18 cellular contexts compared by ENCODE assay signal in genomic region chr18:22504665-22505064, GRCh38.
A peak's percentile ranks its signal among the peaks of the same experiment; 100 is the strongest.
DNase-seq lines count a peak whose midpoint lies in the region; ATAC-seq, FAIRE-seq and TF ChIP-seq lines count a peak whose summit lies in the region.
"Had no signal": no experiment of that assay in that cellular context is flagged by ENCODE, and none has a peak within 500 bp of the region (broad histone marks: within the 10 kb centered on the region; RNA-seq: fewer than 3 reads in every experiment).

No MANE protein-coding gene starts in this region.

- intact Hi-C loops in HepG2 (cut with micrococcal nuclease; ENCODE audit: unreplicated experiment): no loop called here
- intact Hi-C loops in vagina (cut with DNase I): no loop called here
- intact Hi-C loops in sciatic nerve (cut with DNase I): no loop called here

- H3K4me3 ChIP-seq in liver (ENCODE audit: low read depth in 1 of 3, low read length in 3 of 3) (no peak overlapping the region), HepG2 (replicated peaks in 1 of 3; ENCODE audit: insufficient read depth in 1 of 3, low read depth in 2 of 3, low read length in 3 of 3) (no peak overlapping the region), vagina (no peak overlapping the region)
- H3K4me3 ChIP-seq: ovary, thoracic aorta had no signal

- H3K36me3 Mint-ChIP-seq in central memory CD8-positive, alpha-beta T cell (ENCODE audit: insufficient read depth): no peaks in the 10 kb centered on the region
- H3K36me3 Mint-ChIP-seq: memory B cell had no signal

- H3K27ac ChIP-seq in liver (ENCODE audit: low read depth in 1 of 2, low read length in 2 of 2): peak overlapping the region; percentile 48 to 50
- H3K27ac ChIP-seq in HepG2 (ENCODE audit: extremely low read length, insufficient read depth, low read length): no peak overlapping the region
- H3K27ac ChIP-seq in vagina: peak overlapping the region; percentile 66
- H3K27ac ChIP-seq: brain microvascular endothelial cell had no signal

- H3K27ac Mint-ChIP-seq in central memory CD8-positive, alpha-beta T cell (ENCODE audit: low read depth): peak overlapping the region; percentile 17
- H3K27ac Mint-ChIP-seq: memory B cell had no signal

- no peaks in the 10 kb centered on the region for H3K27me3 Mint-ChIP-seq in central memory CD8-positive, alpha-beta T cell
- H3K27me3 Mint-ChIP-seq: memory B cell had no signal

- BruUV-seq in HepG2 (replicated peaks; lab: Mats Ljungman, UMichigan): no TSS peak

- no peak for ATAC-seq in HepG2
- ATAC-seq in central memory CD8-positive, alpha-beta T cell (replicated peaks; ENCODE audit: extremely low read depth, poor library complexity, severe bottlenecking): no peak
- ATAC-seq in sciatic nerve: no peak

- DNase-seq in HepG2 (ENCODE audit: low spot score) (no peak), kidney glomerular epithelial cell (lab: John Stamatoyannopoulos, UW) (peak; percentile 35), vagina (ENCODE audit: extremely low spot score in 2 of 2) (no peak), sciatic nerve (ENCODE audit: low spot score) (no peak), middle frontal gyrus (ENCODE audit: extremely low spot score, low spot score) (no peak)
- DNase-seq in central memory CD8-positive, alpha-beta T cell (ENCODE audit: low spot score in 2 of 2): no peak
- DNase-seq in central memory CD4-positive, alpha-beta T cell: no peak
- DNase-seq: ACHN; activated effector memory CD4-positive, alpha-beta T cell treated with Interleukin-2 at 50 U/mL for 16 hours; brain microvascular endothelial cell; hypothalamus; KBM-7; NCI-H146; NCI-H526 treated with DMSO at 0.1 percent for 48 hours had no signal

- no peak overlapping the region for H3K4me3 Mint-ChIP-seq in central memory CD8-positive, alpha-beta T cell
- H3K4me3 Mint-ChIP-seq: memory B cell had no signal

- no peaks in the 10 kb centered on the region for H3K36me3 ChIP-seq in liver (ENCODE audit: control insufficient read depth in 4 of 4, insufficient read depth in 3 of 4, low read depth in 1 of 4, low read length in 3 of 4)
- no peaks in the 10 kb centered on the region for H3K36me3 ChIP-seq in HepG2 (replicated peaks in 1 of 2; ENCODE audit: control insufficient read depth in 1 of 2, insufficient read depth in 2 of 2, low read length in 2 of 2)
- no peaks in the 10 kb centered on the region for H3K36me3 ChIP-seq in vagina
- H3K36me3 ChIP-seq: brain microvascular endothelial cell, ovary, thoracic aorta had no signal

- TF ChIP-seq RAD21 in liver (IDR thresholded peaks at IDR 0.05): no peak
- no peak for TF ChIP-seq RAD21 in HepG2 (CRISPR knock-in tag; IDR thresholded peaks at IDR 0.05)

- TF ChIP-seq POLR2A in HepG2 (IDR thresholded peaks at IDR 0.05; ENCODE audit: insufficient read depth in 1 of 2, low read depth in 2 of 2, low read length in 2 of 2) (no peak), vagina (IDR thresholded peaks at IDR 0.05) (no peak)

- H3K4me2 ChIP-seq in HepG2 (ENCODE audit: low read depth, low read length): no peak overlapping the region

- TF ChIP-seq EP300 in HepG2 (IDR thresholded peaks at IDR 0.05; ENCODE audit: low read depth in 2 of 2, low read length in 2 of 2) (no peak), HepG2 (CRISPR knock-in tag; IDR thresholded peaks at IDR 0.05; ENCODE audit: borderline replicate concordance) (no peak)

- CTCF ChIA-PET in HepG2 (lab: Yijun Ruan, JAX; ENCODE audit: low intra/inter-chr PET ratio, low total read pairs): no interaction called here

- no peaks in the 10 kb centered on the region for H4K20me1 ChIP-seq in HepG2 (ENCODE audit: insufficient read depth, low read length)

- H3K4me1 ChIP-seq in liver (ENCODE audit: control insufficient read depth in 4 of 4, insufficient read depth in 4 of 4, low read length in 3 of 4) (peaks cover under 1 to 2% (median 2%) of the 10 kb centered on the region in 4 donors), HepG2 (ENCODE audit: insufficient read depth, low read length) (no peaks in the 10 kb centered on the region), vagina (peaks cover 13% of the 10 kb centered on the region)

- 78% methylated on average over 3 of the region's 3 CpGs for WGBS in liver
- WGBS in HepG2 (ENCODE audit: low lambda C conversion rate): 38% methylated on average over 3 of the region's 3 CpGs

- no peak for TF ChIP-seq CTCF in liver (IDR thresholded peaks at IDR 0.05; ENCODE audit: low read depth, low read length, missing input control)
- no peak for TF ChIP-seq CTCF in HepG2 (CRISPR knock-in tag; IDR thresholded peaks at IDR 0.05)
- TF ChIP-seq CTCF in vagina (IDR thresholded peaks at IDR 0.05): no peak

- H3K4me1 Mint-ChIP-seq in central memory CD8-positive, alpha-beta T cell: peaks cover 7% of the 10 kb centered on the region
- H3K4me1 Mint-ChIP-seq: memory B cell had no signal

- POLR2A ChIA-PET in HepG2 (lab: Yijun Ruan, JAX): no interaction called here

- no peak overlapping the region for H3K9ac ChIP-seq in liver (ENCODE audit: low read depth in 1 of 2, low read length in 2 of 2)
- no peak overlapping the region for H3K9ac ChIP-seq in HepG2 (ENCODE audit: insufficient read depth, low read depth, low read length)

- H3K27me3 ChIP-seq in liver (ENCODE audit: control insufficient read depth in 4 of 4, insufficient read depth in 4 of 4, low read length in 3 of 4) (no peaks in the 10 kb centered on the region), HepG2 (ENCODE audit: control insufficient read depth in 1 of 2, insufficient read depth in 2 of 2, low read length in 2 of 2) (no peaks in the 10 kb centered on the region; a peak in 1 of 5 replicates), vagina (no peaks in the 10 kb centered on the region)
- H3K27me3 ChIP-seq: brain microvascular endothelial cell, ovary had no signal

- no peaks in the 10 kb centered on the region for H3K9me3 Mint-ChIP-seq in central memory CD8-positive, alpha-beta T cell

- no peak overlapping the region for H2AFZ ChIP-seq in HepG2 (ENCODE audit: low read length)

- H3K9me3 ChIP-seq in liver (ENCODE audit: control insufficient read depth in 4 of 4, low read length in 3 of 4): no peaks in the 10 kb centered on the region
- H3K9me3 ChIP-seq in HepG2 (ENCODE audit: low read length): no peaks in the 10 kb centered on the region
- no peaks in the 10 kb centered on the region for H3K9me3 ChIP-seq in vagina
- H3K9me3 ChIP-seq: ovary, thoracic aorta had no signal

- no peaks in the 10 kb centered on the region for H3K79me2 ChIP-seq in HepG2 (ENCODE audit: insufficient read depth, low read length)

- in situ Hi-C loops in HepG2 (cut with HindIII; ENCODE audit: extremely low pct_ligation_motif_present, low pct_unique_long_range_greater_than_20kb): no loop called here

- FAIRE-seq in HepG2 (lab: Jason Lieb, UNC): no peak

TF ChIP-seq in liver, 16 proteins besides CTCF, POLR2A, EP300 and RAD21 (continues in another document):
- TF ChIP-seq TAF1 (conservative IDR thresholded peaks at IDR 0.05): no peak
- no peak for TF ChIP-seq NR2F2 (IDR thresholded peaks at IDR 0.05)
- TF ChIP-seq HNF4A (conservative IDR thresholded peaks at IDR 0.05): no peak
- TF ChIP-seq RXRA (IDR thresholded peaks at IDR 0.05): no peak
- TF ChIP-seq FOXA2 (IDR thresholded peaks at IDR 0.05): no peak
- TF ChIP-seq EGR1 (IDR thresholded peaks at IDR 0.05; ENCODE audit: low read depth in 2 of 2): no peak
- TF ChIP-seq SP1 (IDR thresholded peaks at IDR 0.05): no peak
- no peak for TF ChIP-seq HNF4G (IDR thresholded peaks at IDR 0.05)
- no peak for TF ChIP-seq YY1 (IDR thresholded peaks at IDR 0.05)
- no peak for TF ChIP-seq JUND (IDR thresholded peaks at IDR 0.05)
- TF ChIP-seq MAX (IDR thresholded peaks at IDR 0.05): no peak
- TF ChIP-seq FOXA1 (IDR thresholded peaks at IDR 0.05): no peak

TF ChIP-seq in HepG2, 621 proteins besides CTCF, POLR2A, EP300 and RAD21:
- no peak for TF ChIP-seq PRPF4 (IDR thresholded peaks at IDR 0.05; ENCODE audit: low read depth, low read length, poor library complexity, severe bottlenecking)
- TF ChIP-seq CSRNP2 (CRISPR knock-in tag; conservative IDR thresholded peaks at IDR 0.05; ENCODE audit: low read depth): no peak
- no peak for TF ChIP-seq SMYD3 (CRISPR knock-in tag; IDR thresholded peaks at IDR 0.05)
